22 cellular contexts compared by ENCODE assay signal in the genomic region with DNA sequence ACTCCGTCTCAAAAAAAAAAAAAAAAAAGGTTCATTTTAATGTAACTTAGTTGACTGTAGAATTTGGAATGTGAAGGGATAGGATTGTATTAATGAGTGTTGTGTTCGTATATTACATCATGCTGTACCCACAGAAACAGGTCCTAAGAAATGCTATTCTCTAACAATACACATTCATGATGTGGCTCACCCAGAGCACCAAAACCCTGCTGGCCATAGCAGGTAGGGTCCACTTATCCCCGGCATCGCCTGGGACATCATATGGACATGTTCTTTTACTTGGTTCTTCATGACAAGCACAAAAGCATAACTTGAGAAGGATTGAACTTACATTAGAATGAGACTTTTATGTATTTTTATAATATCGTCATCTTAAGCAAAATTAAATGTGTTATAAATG.
"Had no signal": no experiment of that assay in that cellular context is flagged by ENCODE, and none has a peak within 500 bp of the region (broad histone marks: within the 10 kb centered on the region; RNA-seq: fewer than 3 reads in every experiment).

No MANE protein-coding gene starts in this region.

- H3K27me3 Mint-ChIP-seq: IgD-negative memory B cell, T-helper 17 cell had no signal

- H3K36me3 ChIP-seq: MG63 had no signal

- ATAC-seq: HepG2, SK-N-SH treated with all-trans-retinoic acid at 6 μM for 48 hours, T-helper 17 cell had no signal

- H3K27ac Mint-ChIP-seq: IgD-negative memory B cell, T-helper 17 cell had no signal

- H3K9me3 ChIP-seq: MG63 had no signal

- H3K4me3 Mint-ChIP-seq: IgD-negative memory B cell, T-helper 17 cell had no signal

- H3K4me3 ChIP-seq: MG63 had no signal

- DNase-seq: KBM-7, MG63, NCI-H1092, NCI-H1105 treated with DMSO at 0.1 percent for 48 hours, NCI-H1417 treated with DMSO at 0.1 percent for 48 hours, NCI-H146, NCI-H1694 treated with DMSO at 0.1 percent for 48 hours, NCI-H1930, NCI-H2081, NCI-H2107, NCI-H2227 treated with DMSO at 0.1 percent for 48 hours, NCI-H524 treated with DMSO at 0.1 percent for 48 hours, NCI-H69, NCI-H774, RPMI8226, SHP77, T-helper 1 cell, T-helper 17 cell had no signal

- H3K27me3 ChIP-seq: MG63 had no signal

- FAIRE-seq: HepG2, RCC 7860 had no signal

- H3K36me3 Mint-ChIP-seq: IgD-negative memory B cell had no signal
